In genomic region chr1:230156068-230156467, GRCh38 we compare ENCODE assay signal across 1 cellular context.
TF ChIP-seq lines count a peak whose summit lies in the region.

No MANE protein-coding gene starts in this region.

TF ChIP-seq in K562, 482 proteins besides CTCF, POLR2A, EP300 and RAD21 (continues in another document):
- TF ChIP-seq PHB (CRISPR knock-in tag; IDR thresholded peaks at IDR 0.05) = no peak
- no peak for TF ChIP-seq ZNF707 (CRISPR knock-in tag; conservative IDR thresholded peaks at IDR 0.05)
- no peak for TF ChIP-seq MIER1 (IDR thresholded peaks at IDR 0.05; ENCODE audit: low read depth)
- TF ChIP-seq NUFIP1 (IDR thresholded peaks at IDR 0.05; ENCODE audit: partially characterized antibody) = peak; percentile 71
- TF ChIP-seq KDM1A (IDR thresholded peaks at IDR 0.05) = peak in 1 of 2 experiments; percentile 33; a peak in 2 of 4 replicates
- TF ChIP-seq CUX1 (CRISPR knock-in tag; IDR thresholded peaks at IDR 0.05) = no peak
- no peak for TF ChIP-seq FOSL1 (tag; conservative IDR thresholded peaks at IDR 0.05)
- TF ChIP-seq THAP12 (CRISPR knock-in tag; IDR thresholded peaks at IDR 0.05) = no peak
- TF ChIP-seq NCOA1 (IDR thresholded peaks at IDR 0.05; ENCODE audit: low read depth) = 0 out of 2 replicates have a peak, but pooled peaks have one; percentile 45
- 0 out of 2 replicates have a peak, but pooled peaks have one; percentile 24 for TF ChIP-seq DMBX1 (CRISPR knock-in tag; IDR thresholded peaks at IDR 0.05; ENCODE audit: borderline replicate concordance)
- TF ChIP-seq CBFA2T3 (IDR thresholded peaks at IDR 0.05) = 0 out of 2 replicates have a peak, but pooled peaks have one; percentile 21
- no peak for TF ChIP-seq NR3C1 (CRISPR knock-in tag; IDR thresholded peaks at IDR 0.05)
- TF ChIP-seq ZNF134 (CRISPR knock-in tag; conservative IDR thresholded peaks at IDR 0.05) = no peak
- TF ChIP-seq RCOR1 (IDR thresholded peaks at IDR 0.05; ENCODE audit: borderline replicate concordance in 1 of 2, low read depth in 2 of 2, low read length in 2 of 2) = 0 out of 4 replicates have a peak, but pooled peaks of 1 of the 2 experiments have one; percentile 18
- no peak for TF ChIP-seq CEBPB (tag; IDR thresholded peaks at IDR 0.05)
- no peak for TF ChIP-seq TSHZ1 (CRISPR knock-in tag; IDR thresholded peaks at IDR 0.05)
- no peak for TF ChIP-seq FOXK1 (CRISPR knock-in tag; IDR thresholded peaks at IDR 0.05; ENCODE audit: borderline replicate concordance)
- TF ChIP-seq TAF1 (IDR thresholded peaks at IDR 0.05; ENCODE audit: control insufficient read depth, extremely low read depth, insufficient read depth, low read length, severe bottlenecking) = no peak
- TF ChIP-seq RBM15 (IDR thresholded peaks at IDR 0.05; ENCODE audit: insufficient read depth, low read length) = no peak
- TF ChIP-seq CSDE1 (IDR thresholded peaks at IDR 0.05) = 0 out of 4 replicates have a peak, but pooled peaks of 1 of the 2 experiments have one; percentile 18
- TF ChIP-seq MTA2 (IDR thresholded peaks at IDR 0.05; ENCODE audit: low read depth) = peak; percentile 36; the same call in 1 of the 2 replicates
- no peak for TF ChIP-seq U2AF1 (optimal IDR thresholded peaks at IDR 0.05; ENCODE audit: low read depth, low read length)
- 0 out of 2 replicates have a peak, but pooled peaks have one; percentile 39 for TF ChIP-seq ELF4 (CRISPR knock-in tag; IDR thresholded peaks at IDR 0.05)
- peak in 1 of 2 experiments; percentile 88; a peak in 2 of 4 replicates for TF ChIP-seq MLLT1 (IDR thresholded peaks at IDR 0.05)
- TF ChIP-seq CBX1 (IDR thresholded peaks at IDR 0.05; ENCODE audit: low read depth) = no peak
- TF ChIP-seq JUNB (CRISPR knock-in tag; conservative IDR thresholded peaks at IDR 0.05) = no peak
- TF ChIP-seq ZNF639 (CRISPR knock-in tag; conservative IDR thresholded peaks at IDR 0.05 in 1 of 2, IDR thresholded peaks at IDR 0.05 in 1 of 2) = peak in 1 of 2 experiments; percentile 46; a peak in 1 of 4 replicates
- no peak for TF ChIP-seq MAZ (CRISPR knock-in tag; conservative IDR thresholded peaks at IDR 0.05 in 1 of 2, IDR thresholded peaks at IDR 0.05 in 1 of 2)
- no peak for TF ChIP-seq NEUROD1 (IDR thresholded peaks at IDR 0.05; ENCODE audit: borderline replicate concordance, low read depth, low read length, partially characterized antibody)
- TF ChIP-seq GTF2B (IDR thresholded peaks at IDR 0.05; ENCODE audit: extremely low read depth, insufficient read length) = no peak
- TF ChIP-seq HMGXB4 (CRISPR knock-in tag; IDR thresholded peaks at IDR 0.05) = no peak
- no peak for TF ChIP-seq E2F6 (IDR thresholded peaks at IDR 0.05; ENCODE audit: borderline replicate concordance in 1 of 2, extremely low read depth in 1 of 2, insufficient read depth in 1 of 2, insufficient read length in 1 of 2, low read depth in 1 of 2, low read length in 1 of 2, poor library complexity in 1 of 2, severe bottlenecking in 1 of 2)
- no peak for TF ChIP-seq ZHX1 (conservative IDR thresholded peaks at IDR 0.05; ENCODE audit: low read length)
- no peak for TF ChIP-seq ZNF121 (CRISPR knock-in tag; conservative IDR thresholded peaks at IDR 0.05)
- TF ChIP-seq SP2 (IDR thresholded peaks at IDR 0.05; ENCODE audit: extremely low read depth, low read depth, low read length, poor library complexity, severe bottlenecking) = no peak
- no peak for TF ChIP-seq MXI1 (IDR thresholded peaks at IDR 0.05; ENCODE audit: low read depth, low read length)
- TF ChIP-seq FOS (IDR thresholded peaks at IDR 0.05; ENCODE audit: extremely low read depth, insufficient read length) = no peak
- peak; percentile 76; the same call in 1 of the 2 replicates for TF ChIP-seq EHMT2 (IDR thresholded peaks at IDR 0.05)
- no peak for TF ChIP-seq THRAP3 (IDR thresholded peaks at IDR 0.05; ENCODE audit: borderline replicate concordance)
- no peak for TF ChIP-seq HNRNPLL (IDR thresholded peaks at IDR 0.05; ENCODE audit: low read depth, low read length, poor library complexity, severe bottlenecking)
- TF ChIP-seq ZNF445 (CRISPR knock-in tag; IDR thresholded peaks at IDR 0.05; ENCODE audit: low read depth) = no peak
